ENCODE assay signal across 16 cellular contexts in genomic region chrX:153792368-153792767, GRCh38. TPM values are rescaled to one million over a fixed set of nuclear protein-coding genes. Genes with fewer than 3 reads are reported as not detected.
DNase-seq lines count a peak whose midpoint lies in the region; ATAC-seq and TF ChIP-seq lines count a peak whose summit lies in the region.
"Had no signal": no experiment of that assay in that cellular context is flagged by ENCODE, and none has a peak within 500 bp of the region (broad histone marks: within the 10 kb centered on the region; RNA-seq: fewer than 3 reads in every experiment).

No MANE protein-coding gene starts in this region.

- peaks cover 11% of the 10 kb centered on the region for H3K36me3 Mint-ChIP-seq in activated CD4-positive, alpha-beta T cell treated with anti-CD3 and anti-CD28 coated beads, Interleukin-2, amount 10 ng/mL, durations not matched to agents 7 days and 5 days (ENCODE audit: low read depth)
- peaks cover 13% of the 10 kb centered on the region for H3K36me3 Mint-ChIP-seq in activated T-helper 1 cell treated with anti-CD3 and anti-CD28 coated beads, Interleukin-12 subunit alpha, Interleukin-12 subunit beta, Interleukin-2, Interleukin-4 antibody, amounts not matched to agents 30 ng/mL and 10 ng/mL and 1 ng/mL, durations not matched to agents 14 hours and 24 hours and 36 hours (ENCODE audit: low read depth)
- H3K36me3 Mint-ChIP-seq in naive thymus-derived CD4-positive, alpha-beta T cell, result peaks cover 0 to 6% (median 0%) of the 10 kb centered on the region in 5 donors

- H4K20me1 ChIP-seq in HCT116 (ENCODE audit: insufficient read depth), result no peaks in the 10 kb centered on the region

- TF ChIP-seq RAD21 in HCT116 (IDR thresholded peaks at IDR 0.05; ENCODE audit: low read depth), result no peak

- in situ Hi-C loops in G401 (cut with HindIII; ENCODE audit: low sequenced_read_pairs) (no loop called here), KBM-7 (cut with MboI; ENCODE audit: low pct_unique_long_range_greater_than_20kb, low sequenced_read_pairs) (no loop called here)

- no peak for TF ChIP-seq CTCF in HCT116 (IDR thresholded peaks at IDR 0.05 in 2 of 3, conservative IDR thresholded peaks at IDR 0.05 in 1 of 3; ENCODE audit: borderline replicate concordance in 1 of 3, insufficient read depth in 1 of 3, low read depth in 2 of 3, low read length in 2 of 3)

- RAD21 ChIA-PET in HCT116 (lab: Charles Lee; ENCODE audit: low non-redundant PET in 1 of 2, low total read pairs in 2 of 2, uncharacterized antibody in 2 of 2, unreplicated experiment in 2 of 2), result no interaction called here

- CTCF ChIA-PET in activated CD4-positive, alpha-beta T cell treated with anti-CD3 and anti-CD28 coated beads, Interleukin-2, amount 10 ng/mL, durations not matched to agents 7 days and 5 days (lab: Charles Lee), result no interaction called here
- CTCF ChIA-PET in HCT116 (lab: Charles Lee), result no interaction called here
- CTCF ChIA-PET in naive thymus-derived CD4-positive, alpha-beta T cell (lab: Charles Lee), result no interaction called here

- peak overlapping the region; percentile 85 for H3K4me2 ChIP-seq in HCT116 (ENCODE audit: low read length)

- H3K4me3 ChIP-seq in HCT116 (replicated peaks in 1 of 2; ENCODE audit: low read depth in 1 of 2, low read length in 2 of 2), result no peak overlapping the region
- no peak overlapping the region for H3K4me3 ChIP-seq in naive thymus-derived CD4-positive, alpha-beta T cell (ENCODE audit: low read length)

- no TSS peak for BruUV-seq in HCT116 (replicated peaks; lab: Mats Ljungman, UMichigan)

- H3K27me3 ChIP-seq in HCT116 (ENCODE audit: insufficient read depth, low read length), result no peaks in the 10 kb centered on the region
- no peaks in the 10 kb centered on the region for H3K27me3 ChIP-seq in naive thymus-derived CD4-positive, alpha-beta T cell (ENCODE audit: control insufficient read depth in 2 of 2, insufficient read depth in 2 of 2, low read length in 2 of 2)

- peaks cover 0 to 17% of the 10 kb centered on the region in 2 experiments; a peak in 2 of 4 replicates for H3K4me1 ChIP-seq in HCT116 (ENCODE audit: control insufficient read depth in 1 of 2, insufficient read depth in 2 of 2, low read length in 2 of 2)
- peaks cover 8 to 12% of the 10 kb centered on the region in 2 donors for H3K4me1 ChIP-seq in naive thymus-derived CD4-positive, alpha-beta T cell (ENCODE audit: control insufficient read depth in 2 of 2, insufficient read depth in 2 of 2, low read length in 2 of 2)

- H3K9me2 ChIP-seq in HCT116 (ENCODE audit: insufficient read depth), result no peaks in the 10 kb centered on the region

- H3K27ac Mint-ChIP-seq in activated CD4-positive, alpha-beta T cell treated with anti-CD3 and anti-CD28 coated beads, Interleukin-2, amount 10 ng/mL, durations not matched to agents 7 days and 5 days, result no peak overlapping the region
- no peak overlapping the region for H3K27ac Mint-ChIP-seq in activated T-helper 1 cell treated with anti-CD3 and anti-CD28 coated beads, Interleukin-12 subunit alpha, Interleukin-12 subunit beta, Interleukin-2, Interleukin-4 antibody, amounts not matched to agents 30 ng/mL and 10 ng/mL and 1 ng/mL, durations not matched to agents 14 hours and 24 hours and 36 hours
- no peak overlapping the region for H3K27ac Mint-ChIP-seq in naive thymus-derived CD4-positive, alpha-beta T cell

- H3K9me3 ChIP-seq in HCT116 (ENCODE audit: control insufficient read depth in 1 of 2, insufficient read depth in 1 of 2, low read depth in 1 of 2, low read length in 2 of 2), result no peaks in the 10 kb centered on the region
- H3K9me3 ChIP-seq in naive thymus-derived CD4-positive, alpha-beta T cell (ENCODE audit: control insufficient read depth in 2 of 3, low read length in 3 of 3), result no peaks in the 10 kb centered on the region

- no peak for ATAC-seq in HCT116
- no peak for ATAC-seq in naive thymus-derived CD4-positive, alpha-beta T cell
- ATAC-seq: left ventricle myocardium superior; naive thymus-derived CD8-positive, alpha-beta T cell had no signal

- H2AFZ ChIP-seq in HCT116 (ENCODE audit: low read depth, low read length, poor library complexity, severe bottlenecking), result no peak overlapping the region

- TF ChIP-seq POLR2A in HCT116 (IDR thresholded peaks at IDR 0.05; ENCODE audit: borderline replicate concordance, extremely low read depth, insufficient read depth, insufficient read length), result no peak

- H3K79me2 ChIP-seq in HCT116 (ENCODE audit: insufficient read depth, low read length), result peaks cover 46% of the 10 kb centered on the region

- H3K9me3 Mint-ChIP-seq in activated CD4-positive, alpha-beta T cell treated with anti-CD3 and anti-CD28 coated beads, Interleukin-2, amount 10 ng/mL, durations not matched to agents 7 days and 5 days, result no peaks in the 10 kb centered on the region
- no peaks in the 10 kb centered on the region for H3K9me3 Mint-ChIP-seq in activated T-helper 1 cell treated with anti-CD3 and anti-CD28 coated beads, Interleukin-12 subunit alpha, Interleukin-12 subunit beta, Interleukin-2, Interleukin-4 antibody, amounts not matched to agents 30 ng/mL and 10 ng/mL and 1 ng/mL, durations not matched to agents 14 hours and 24 hours and 36 hours
- H3K9me3 Mint-ChIP-seq in naive thymus-derived CD4-positive, alpha-beta T cell, result peaks cover 0 to 2% (median 0%) of the 10 kb centered on the region in 11 donors
- H3K9me3 Mint-ChIP-seq: naive thymus-derived CD8-positive, alpha-beta T cell had no signal

- no peak overlapping the region for H3K9ac ChIP-seq in HCT116 (ENCODE audit: low read length)

- peak overlapping the region; percentile 93 for H3K4me3 Mint-ChIP-seq in activated CD4-positive, alpha-beta T cell treated with anti-CD3 and anti-CD28 coated beads, Interleukin-2, amount 10 ng/mL, durations not matched to agents 7 days and 5 days
- H3K4me3 Mint-ChIP-seq in activated T-helper 1 cell treated with anti-CD3 and anti-CD28 coated beads, Interleukin-12 subunit alpha, Interleukin-12 subunit beta, Interleukin-2, Interleukin-4 antibody, amounts not matched to agents 30 ng/mL and 10 ng/mL and 1 ng/mL, durations not matched to agents 14 hours and 24 hours and 36 hours, result peak overlapping the region; percentile 96
- H3K4me3 Mint-ChIP-seq in naive thymus-derived CD4-positive, alpha-beta T cell, result peak overlapping the region in 6 of 10 donors; percentile 87 to 95 (median 92)

- H3K27me3 Mint-ChIP-seq in activated CD4-positive, alpha-beta T cell treated with anti-CD3 and anti-CD28 coated beads, Interleukin-2, amount 10 ng/mL, durations not matched to agents 7 days and 5 days, result no peaks in the 10 kb centered on the region
- H3K27me3 Mint-ChIP-seq in activated T-helper 1 cell treated with anti-CD3 and anti-CD28 coated beads, Interleukin-12 subunit alpha, Interleukin-12 subunit beta, Interleukin-2, Interleukin-4 antibody, amounts not matched to agents 30 ng/mL and 10 ng/mL and 1 ng/mL, durations not matched to agents 14 hours and 24 hours and 36 hours (ENCODE audit: insufficient read depth), result no peaks in the 10 kb centered on the region
- H3K27me3 Mint-ChIP-seq in naive thymus-derived CD4-positive, alpha-beta T cell, result no peaks in the 10 kb centered on the region
- H3K27me3 Mint-ChIP-seq: naive thymus-derived CD8-positive, alpha-beta T cell had no signal

- POLR2A ChIA-PET in activated CD4-positive, alpha-beta T cell treated with anti-CD3 and anti-CD28 coated beads, Interleukin-2, amount 10 ng/mL, durations not matched to agents 7 days and 5 days (lab: Charles Lee), result no interaction called here
- POLR2A ChIA-PET in HCT116 (lab: Charles Lee), result no interaction called here
- POLR2A ChIA-PET in naive thymus-derived CD4-positive, alpha-beta T cell (lab: Charles Lee), result interaction anchor here (0.9 kb wide), 1 partner anchor 134 kb away, joined by 4 read pairs; the partner anchor contains the start of gene ARHGAP4

- no peaks in the 10 kb centered on the region for H3K36me3 ChIP-seq in HCT116 (ENCODE audit: control insufficient read depth in 1 of 2, insufficient read depth in 2 of 2, low read length in 2 of 2)
- H3K36me3 ChIP-seq in naive thymus-derived CD4-positive, alpha-beta T cell (ENCODE audit: control insufficient read depth in 2 of 3, insufficient read depth in 3 of 3, low read length in 3 of 3), result peaks cover 0 to 39% (median 0%) of the 10 kb centered on the region in 3 experiments

- no peak overlapping the region for H3K27ac ChIP-seq in HCT116 (ENCODE audit: low read depth, low read length)
- H3K27ac ChIP-seq in naive thymus-derived CD4-positive, alpha-beta T cell (ENCODE audit: low read depth, low read length), result no peak overlapping the region

- peaks cover 21% of the 10 kb centered on the region for H3K4me1 Mint-ChIP-seq in activated CD4-positive, alpha-beta T cell treated with anti-CD3 and anti-CD28 coated beads, Interleukin-2, amount 10 ng/mL, durations not matched to agents 7 days and 5 days
- H3K4me1 Mint-ChIP-seq in activated T-helper 1 cell treated with anti-CD3 and anti-CD28 coated beads, Interleukin-12 subunit alpha, Interleukin-12 subunit beta, Interleukin-2, Interleukin-4 antibody, amounts not matched to agents 30 ng/mL and 10 ng/mL and 1 ng/mL, durations not matched to agents 14 hours and 24 hours and 36 hours (ENCODE audit: low read depth), result peaks cover 18% of the 10 kb centered on the region
- peaks cover 0 to 34% (median 25%) of the 10 kb centered on the region in 7 donors for H3K4me1 Mint-ChIP-seq in naive thymus-derived CD4-positive, alpha-beta T cell

- DNase-seq in activated CD4-positive, alpha-beta T cell treated with anti-CD3 and anti-CD28 coated beads, Interleukin-2, amount 10 ng/mL, durations not matched to agents 7 days and 5 days, result no peak
- no peak for DNase-seq in activated CD4-positive, alpha-beta T cell treated with anti-CD3 and anti-CD28 coated beads for 1 hour
- DNase-seq in HCT116 (ENCODE audit: low read depth, low spot score) (no peak), GM19240 (ENCODE audit: insufficient read length, low spot score) (no peak), G401 (ENCODE audit: low spot score) (no peak), KBM-7 (no peak)
- no peak for DNase-seq in activated T-helper 1 cell treated with anti-CD3 and anti-CD28 coated beads, Interleukin-12 subunit alpha, Interleukin-12 subunit beta, Interleukin-2, Interleukin-4 antibody, amounts not matched to agents 30 ng/mL and 10 ng/mL and 1 ng/mL, durations not matched to agents 14 hours and 24 hours and 36 hours (ENCODE audit: low spot score)
- DNase-seq in naive thymus-derived CD4-positive, alpha-beta T cell, result no peak
- DNase-seq: dorsolateral prefrontal cortex; left ventricle myocardium superior; MV-4-11; naive thymus-derived CD8-positive, alpha-beta T cell; NCI-H2107; stimulated activated CD4-positive, alpha-beta T cell treated with anti-CD3 and anti-CD28 coated beads, Interleukin-1b, Interleukin-23, amount 100 ng/mL, for 48 hours; T-helper 2 cell had no signal

- intact Hi-C loops in HCT116 (cut with micrococcal nuclease), result no loop called here
- intact Hi-C loops in activated T-helper 1 cell treated with anti-CD3 and anti-CD28 coated beads, Interleukin-12 subunit alpha, Interleukin-12 subunit beta, Interleukin-2, Interleukin-4 antibody, amounts not matched to agents 30 ng/mL and 10 ng/mL and 1 ng/mL, durations not matched to agents 14 hours and 24 hours and 36 hours (cut with micrococcal nuclease), result no loop called here
- intact Hi-C loops in naive thymus-derived CD4-positive, alpha-beta T cell (cut with micrococcal nuclease), result loop anchor here in 1 of 2 donors (10.0 kb wide), 1 partner anchor 582 kb away; the partner anchor contains the start of genes EMD and FLNA

RNA-seq across cellular contexts. Expression of gene IDH3G, which starts 1.8 kb away (rescaled TPM):
- 10 to 100 TPM; 60.1 to 64.8 TPM for total RNA-seq in activated CD4-positive, alpha-beta T cell treated with anti-CD3 and anti-CD28 coated beads, Interleukin-2, amount 10 ng/mL, durations not matched to agents 7 days and 5 days
- total RNA-seq in HCT116 (2021; ENCODE audit: unreplicated experiment), result 49.7 TPM
- 88.3 and 106 TPM in 2 replicates for polyA plus RNA-seq in HCT116 (2012)
- total RNA-seq in activated T-helper 1 cell treated with anti-CD3 and anti-CD28 coated beads, Interleukin-12 subunit alpha, Interleukin-12 subunit beta, Interleukin-2, Interleukin-4 antibody, amounts not matched to agents 30 ng/mL and 10 ng/mL and 1 ng/mL, durations not matched to agents 14 hours and 24 hours and 36 hours, result 68.4 and 69.7 TPM in 2 replicates
- total RNA-seq in naive thymus-derived CD4-positive, alpha-beta T cell, result 10 to 100 TPM; 44.1 to 73.1 (median 57.0) TPM
- 100 to 1,000 TPM in 1 of 2 donors, 10 to 100 TPM in 1; 89.2 to 125 TPM for polyA plus RNA-seq in naive thymus-derived CD4-positive, alpha-beta T cell
- 55.7 and 71.2 TPM in 2 replicates for total RNA-seq in G401 (2014; rRNA removed; shearing (Covaris generic))

RNA-seq across cellular contexts. Expression of gene SSR4, which starts 2.1 kb away (rescaled TPM):
- 100 to 1,000 TPM; 193 to 203 TPM for total RNA-seq in activated CD4-positive, alpha-beta T cell treated with anti-CD3 and anti-CD28 coated beads, Interleukin-2, amount 10 ng/mL, durations not matched to agents 7 days and 5 days
- total RNA-seq in HCT116 (2021; ENCODE audit: unreplicated experiment), result 182 TPM
- polyA plus RNA-seq in HCT116 (2012), result 368 and 404 TPM in 2 replicates
- 281 and 285 TPM in 2 replicates for total RNA-seq in activated T-helper 1 cell treated with anti-CD3 and anti-CD28 coated beads, Interleukin-12 subunit alpha, Interleukin-12 subunit beta, Interleukin-2, Interleukin-4 antibody, amounts not matched to agents 30 ng/mL and 10 ng/mL and 1 ng/mL, durations not matched to agents 14 hours and 24 hours and 36 hours
- total RNA-seq in naive thymus-derived CD4-positive, alpha-beta T cell, result 100 to 1,000 TPM; 156 to 299 (median 168) TPM
- polyA plus RNA-seq in naive thymus-derived CD4-positive, alpha-beta T cell, result 100 to 1,000 TPM; 400 to 496 TPM
- 142 and 157 TPM in 2 replicates for total RNA-seq in G401 (2014; rRNA removed; shearing (Covaris generic))

RNA-seq across cellular contexts. Expression of gene SRPK3, which starts 11.5 kb away (rescaled TPM):
- not detected for total RNA-seq in activated CD4-positive, alpha-beta T cell treated with anti-CD3 and anti-CD28 coated beads, Interleukin-2, amount 10 ng/mL, durations not matched to agents 7 days and 5 days
- not detected for total RNA-seq in HCT116 (2021; ENCODE audit: unreplicated experiment)
- polyA plus RNA-seq in HCT116 (2012), result 0.21 and 0.39 TPM in 2 replicates
- not detected in 2 replicates for total RNA-seq in activated T-helper 1 cell treated with anti-CD3 and anti-CD28 coated beads, Interleukin-12 subunit alpha, Interleukin-12 subunit beta, Interleukin-2, Interleukin-4 antibody, amounts not matched to agents 30 ng/mL and 10 ng/mL and 1 ng/mL, durations not matched to agents 14 hours and 24 hours and 36 hours
- not detected for total RNA-seq in naive thymus-derived CD4-positive, alpha-beta T cell
- not detected for polyA plus RNA-seq in naive thymus-derived CD4-positive, alpha-beta T cell
- 0.06 TPM in 1 of 2 replicates, not detected in the other for total RNA-seq in G401 (2014; rRNA removed; shearing (Covaris generic))
- total RNA-seq: HT1080; naive thymus-derived CD8-positive, alpha-beta T cell had no signal
- polyA plus RNA-seq: naive thymus-derived CD8-positive, alpha-beta T cell had no signal

RNA-seq across cellular contexts. Expression of gene PLXNB3, which starts 28.3 kb away (rescaled TPM):
- under 1 TPM; 0.23 to 0.35 TPM for total RNA-seq in activated CD4-positive, alpha-beta T cell treated with anti-CD3 and anti-CD28 coated beads, Interleukin-2, amount 10 ng/mL, durations not matched to agents 7 days and 5 days
- 4.8 TPM for total RNA-seq in HCT116 (2021; ENCODE audit: unreplicated experiment)
- 6.6 and 8.6 TPM in 2 replicates for polyA plus RNA-seq in HCT116 (2012)
- 0.21 and 0.81 TPM in 2 replicates for total RNA-seq in activated T-helper 1 cell treated with anti-CD3 and anti-CD28 coated beads, Interleukin-12 subunit alpha, Interleukin-12 subunit beta, Interleukin-2, Interleukin-4 antibody, amounts not matched to agents 30 ng/mL and 10 ng/mL and 1 ng/mL, durations not matched to agents 14 hours and 24 hours and 36 hours
- 1 to 10 TPM in 1 of 5 experiments, under 1 TPM in 2, not detected in 2; 0.45 to 1.6 (median 0.68) TPM for total RNA-seq in naive thymus-derived CD4-positive, alpha-beta T cell
- not detected for polyA plus RNA-seq in naive thymus-derived CD4-positive, alpha-beta T cell
- 1.5 TPM in 1 of 2 replicates, not detected in the other for total RNA-seq in G401 (2014; rRNA removed; shearing (Covaris generic))
- polyA plus RNA-seq: naive thymus-derived CD8-positive, alpha-beta T cell had no signal

RNA-seq across cellular contexts. Expression of gene PDZD4, which starts 38.0 kb away (rescaled TPM):
- under 1 TPM; 0.32 to 0.60 TPM for total RNA-seq in activated CD4-positive, alpha-beta T cell treated with anti-CD3 and anti-CD28 coated beads, Interleukin-2, amount 10 ng/mL, durations not matched to agents 7 days and 5 days
- total RNA-seq in HCT116 (2021; ENCODE audit: unreplicated experiment), result 0.30 TPM
- polyA plus RNA-seq in HCT116 (2012), result 0.10 and 0.40 TPM in 2 replicates
- total RNA-seq in activated T-helper 1 cell treated with anti-CD3 and anti-CD28 coated beads, Interleukin-12 subunit alpha, Interleukin-12 subunit beta, Interleukin-2, Interleukin-4 antibody, amounts not matched to agents 30 ng/mL and 10 ng/mL and 1 ng/mL, durations not matched to agents 14 hours and 24 hours and 36 hours, result 0.29 and 0.44 TPM in 2 replicates
- 10 to 100 TPM in 2 of 5 experiments, under 1 TPM in 3; 0.32 to 29.0 (median 0.51) TPM for total RNA-seq in naive thymus-derived CD4-positive, alpha-beta T cell
- polyA plus RNA-seq in naive thymus-derived CD4-positive, alpha-beta T cell, result under 1 TPM; 0.07 to 0.53 TPM
- 15.6 and 16.9 TPM in 2 replicates for total RNA-seq in G401 (2014; rRNA removed; shearing (Covaris generic))
